Comparison of ENCODE assay signal across 8 cellular contexts in the genomic region with DNA sequence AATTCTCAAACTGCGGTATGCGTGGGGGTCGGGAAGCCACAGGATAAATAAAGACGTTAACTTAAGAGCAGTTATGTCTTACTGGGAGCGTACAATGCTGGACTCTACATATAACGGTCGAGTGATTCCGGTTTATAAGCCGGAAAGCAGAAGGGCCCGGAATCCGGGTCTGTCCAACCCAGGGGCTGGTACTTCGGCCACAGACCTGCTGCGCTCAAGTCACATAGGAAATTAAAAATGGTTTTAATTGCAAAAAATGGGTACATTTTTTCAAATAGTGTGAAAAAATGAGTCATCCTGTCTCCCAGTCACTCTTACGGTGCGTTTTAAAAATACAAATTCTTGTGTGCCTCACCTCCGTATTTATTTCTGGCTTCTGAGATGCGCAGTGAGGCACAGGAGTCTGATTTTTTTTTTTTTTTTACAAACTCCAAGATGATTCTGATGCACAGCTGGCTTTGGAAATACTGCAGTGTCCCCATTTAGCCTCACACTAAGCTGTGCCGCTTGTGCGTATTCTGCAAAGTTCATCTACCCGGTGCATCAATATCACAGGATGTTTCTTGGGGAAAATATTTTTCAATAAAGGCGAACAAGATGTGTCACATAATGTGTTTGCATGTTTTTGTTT. TPM values are rescaled to one million over a fixed set of nuclear protein-coding genes. Genes with fewer than 3 reads are reported as not detected.
DNase-seq lines count a peak whose midpoint lies in the region; ATAC-seq and TF ChIP-seq lines count a peak whose summit lies in the region.

No MANE protein-coding gene starts in this region.

- H3K4me1 Mint-ChIP-seq in neural crest cell = peaks cover 31% of the 10 kb centered on the region

- DNase-seq in BJ (ENCODE audit: low read depth) = no peak
- peak; percentile 17 for DNase-seq in RPMI8226
- no peak for DNase-seq in neural crest cell (ENCODE audit: low read depth, low spot score)
- DNase-seq in HuH-7 (ENCODE audit: low spot score) = no peak

- peak overlapping the region; percentile 96 for H3K4me3 Mint-ChIP-seq in neural crest cell

- CTCF ChIA-PET in BJ (lab: Yijun Ruan, JAX) = interaction anchor here (0.9 to 3.4 kb wide), 5 partner anchors 9 to 111 kb away, joined by 4 to 18 read pairs (median 8); no protein-coding TSS in a partner anchor

- no peak for TF ChIP-seq CTCF in BJ (IDR thresholded peaks at IDR 0.05; ENCODE audit: insufficient read depth, low read depth, low read length)
- TF ChIP-seq CTCF in neural crest cell (conservative IDR thresholded peaks at IDR 0.05) = no peak

- H3K36me3 Mint-ChIP-seq in neural crest cell (ENCODE audit: low read depth) = peaks cover 8% of the 10 kb centered on the region

- ATAC-seq in GM21723 (IDR thresholded peaks at IDR 0.05; ENCODE audit: unreplicated experiment) (peak; percentile 22), esophagus mucosa (peak; percentile 2), HG02763 (IDR thresholded peaks at IDR 0.05; ENCODE audit: unreplicated experiment) (no peak), HG02981 (IDR thresholded peaks at IDR 0.05; ENCODE audit: unreplicated experiment) (no peak)

- POLR2A ChIA-PET in BJ (lab: Charles Lee) = interaction anchor here (0.6 kb wide), 2 partner anchors 10 to 16 kb away, joined by 3 to 9 read pairs; no protein-coding TSS in a partner anchor

- H3K27me3 Mint-ChIP-seq in neural crest cell (ENCODE audit: low read depth) = peaks cover 7% of the 10 kb centered on the region

- H3K4me3 ChIP-seq in BJ (ENCODE audit: low read depth, low read length) = peak overlapping the region; percentile 51

- H3K9me3 Mint-ChIP-seq in neural crest cell = no peaks in the 10 kb centered on the region

- H3K27me3 ChIP-seq in BJ (ENCODE audit: control insufficient read depth, insufficient read depth, low read length) = no peaks in the 10 kb centered on the region

- peaks cover 19% of the 10 kb centered on the region for H3K36me3 ChIP-seq in BJ (ENCODE audit: control insufficient read depth, insufficient read depth, low read length)

- peak overlapping the region; percentile 70 for H3K27ac Mint-ChIP-seq in neural crest cell (ENCODE audit: unreplicated experiment)

RNA-seq across cellular contexts. Expression of gene PCIF1, which starts 1.0 kb away (rescaled TPM):
- 12.7 and 20.9 TPM in 2 replicates for polyA plus RNA-seq in BJ (2011; rRNA removed)
- 21.4 and 22.6 TPM in 2 replicates for polyA minus RNA-seq in BJ (2011; rRNA and poly(A)+ RNA removed)
- 19.0 TPM for total RNA-seq in esophagus mucosa
- total RNA-seq in neural crest cell = 36.4 and 36.5 TPM in 2 replicates

RNA-seq across cellular contexts. Expression of gene PLTP, which starts 23.6 kb away (rescaled TPM):
- polyA plus RNA-seq in BJ (2011; rRNA removed) = 11.3 and 22.0 TPM in 2 replicates
- 7.3 and 10.0 TPM in 2 replicates for polyA minus RNA-seq in BJ (2011; rRNA and poly(A)+ RNA removed)
- total RNA-seq in esophagus mucosa (46.7 TPM), neural crest cell (56.6 and 61.0 TPM in 2 replicates)

RNA-seq across cellular contexts. Expression of gene ZNF335, which starts 36.5 kb away (rescaled TPM):
- 4.5 and 9.9 TPM in 2 replicates for polyA plus RNA-seq in BJ (2011; rRNA removed)
- 17.2 and 18.5 TPM in 2 replicates for polyA minus RNA-seq in BJ (2011; rRNA and poly(A)+ RNA removed)
- total RNA-seq in esophagus mucosa (9.6 TPM), neural crest cell (24.8 and 24.9 TPM in 2 replicates)

RNA-seq across cellular contexts. Expression of gene CTSA, which starts 44.4 kb away (rescaled TPM):
- 286 and 408 TPM in 2 replicates for polyA plus RNA-seq in BJ (2011; rRNA removed)
- 91.5 and 154 TPM in 2 replicates for polyA minus RNA-seq in BJ (2011; rRNA and poly(A)+ RNA removed)
- total RNA-seq in esophagus mucosa = 57.4 TPM
- total RNA-seq in neural crest cell = 49.7 and 55.3 TPM in 2 replicates

RNA-seq across cellular contexts. Expression of gene NEURL2, which starts 44.5 kb away (rescaled TPM):
- 2.1 and 4.3 TPM in 2 replicates for polyA plus RNA-seq in BJ (2011; rRNA removed)
- polyA minus RNA-seq in BJ (2011; rRNA and poly(A)+ RNA removed) = 1.1 and 4.6 TPM in 2 replicates
- 1.9 TPM for total RNA-seq in esophagus mucosa
- 3.3 and 3.5 TPM in 2 replicates for total RNA-seq in neural crest cell

Comparison
In these comparisons a context has a peak if more than half of its experiments do, and no peak if none do; other contexts are left out.
1. ATAC-seq: peak in GM21723 (single experiment) and esophagus mucosa (single experiment); none in HG02763 (single experiment) and HG02981 (single experiment).